In genomic region chrX:23616361-23616760, GRCh38 we compare ENCODE assay signal across 8 cellular contexts. TPM values are rescaled to one million over a fixed set of nuclear protein-coding genes. Genes with fewer than 3 reads are reported as not detected.
DNase-seq lines count a peak whose midpoint lies in the region; TF ChIP-seq lines count a peak whose summit lies in the region.

No MANE protein-coding gene starts in this region.

- no peaks in the 10 kb centered on the region for H3K27me3 ChIP-seq in H7 (ENCODE audit: control insufficient read depth, insufficient read depth, low read length)
- peaks cover 0 to 5% (median 0%) of the 10 kb centered on the region in 3 donors for H3K27me3 ChIP-seq in stomach

- no peak overlapping the region for H3K27ac ChIP-seq in stomach

- intact Hi-C loops in stomach (cut with DNase I; ENCODE audit: low total_unique reads), result no loop called here

- no peaks in the 10 kb centered on the region for H3K9me3 ChIP-seq in stomach

- no peaks in the 10 kb centered on the region for H3K4me1 ChIP-seq in stomach

- WGBS in stomach, 5 donors, result 36 to 41% (median 39%) methylated on average over 5 of the region's 5 CpGs

- DNase-seq in NCI-H1105 treated with DMSO at 0.1 percent for 48 hours (lab: John Stamatoyannopoulos, UW), result peak; percentile 39
- DNase-seq in NCI-H1105 (lab: John Stamatoyannopoulos, UW), result no peak
- peak; percentile 48 for DNase-seq in H7
- peak; percentile 0 for DNase-seq in NCI-H82 treated with DMSO at 0.1 percent for 48 hours (lab: John Stamatoyannopoulos, UW; ENCODE audit: unreplicated experiment)
- no peak for DNase-seq in epithelial cell of proximal tubule (ENCODE audit: low read depth)
- no peak for DNase-seq in stomach
- no peak for DNase-seq in activated T-cell treated with anti-CD3 and anti-CD28 coated beads for 4 hours
- DNase-seq in NCI-H187 treated with DMSO at 0.1 percent for 48 hours (lab: John Stamatoyannopoulos, UW), result no peak

- no peak overlapping the region for H3K4me3 ChIP-seq in H7 (ENCODE audit: insufficient read depth, low read depth, low read length)
- no peak overlapping the region for H3K4me3 ChIP-seq in epithelial cell of proximal tubule (ENCODE audit: low read depth, low read length)
- no peak overlapping the region for H3K4me3 ChIP-seq in stomach

- TF ChIP-seq POLR2A in stomach (IDR thresholded peaks at IDR 0.05), result no peak

- H3K36me3 ChIP-seq in H7 (replicated peaks; ENCODE audit: control insufficient read depth, insufficient read depth, low read length) (no peaks in the 10 kb centered on the region), stomach (no peaks in the 10 kb centered on the region)

- TF ChIP-seq CTCF in epithelial cell of proximal tubule (conservative IDR thresholded peaks at IDR 0.05; ENCODE audit: low read depth, low read length), result peak; percentile 55
- TF ChIP-seq CTCF in stomach (IDR thresholded peaks at IDR 0.05), result peak in 4 of 7 experiments; percentile 16 to 58 (median 45)

- TF ChIP-seq EP300 in stomach (IDR thresholded peaks at IDR 0.05), result no peak

RNA-seq across cellular contexts. Expression of gene PRDX4, which starts 50.9 kb away (rescaled TPM):
- total RNA-seq in H7 (2014; rRNA removed; shearing (Covaris generic)), result 474 and 507 TPM in 2 replicates
- total RNA-seq in epithelial cell of proximal tubule, result 254 and 265 TPM in 2 replicates
- total RNA-seq in stomach, result 100 to 1,000 TPM in 2 of 5 donors, 10 to 100 TPM in 2, 1 to 10 TPM in 1; 8.2 to 143 (median 84.6) TPM
- polyA plus RNA-seq in stomach, result 10 to 100 TPM; 41.7 to 84.9 (median 70.8) TPM

Comparison
In these comparisons a context has a peak if more than half of its experiments do, and no peak if none do; other contexts are left out.
1. DNase-seq: peak in NCI-H1105 treated with DMSO at 0.1 percent for 48 hours (single experiment), H7 (single experiment) and NCI-H82 treated with DMSO at 0.1 percent for 48 hours (single experiment); none in NCI-H1105 (single experiment), epithelial cell of proximal tubule (single experiment), stomach (single experiment), activated T-cell treated with anti-CD3 and anti-CD28 coated beads for 4 hours (single experiment) and NCI-H187 treated with DMSO at 0.1 percent for 48 hours (single experiment).